ENCODE assay signal across 13 cellular contexts in genomic region chr3:188656196-188656982, GRCh38.
DNase-seq lines count a peak whose midpoint lies in the region; ATAC-seq and TF ChIP-seq lines count a peak whose summit lies in the region.
"Had no signal": no experiment of that assay in that cellular context is flagged by ENCODE, and none has a peak within 500 bp of the region (broad histone marks: within the 10 kb centered on the region; RNA-seq: fewer than 3 reads in every experiment).

No MANE protein-coding gene starts in this region.

- ATAC-seq in RWPE2 (ENCODE audit: low read depth) = peak; percentile 68
- no peak for ATAC-seq in HG02973 (IDR thresholded peaks at IDR 0.05; ENCODE audit: unreplicated experiment)
- ATAC-seq: GM23338; stimulated activated memory B cell treated with anti-CD40 and anti-IgM and Interleukin-4, amounts not matched to agents 10 μg/mL and 1 μg/mL and 100 μg/mL, for 72 hours; T-helper 17 cell had no signal

- no peaks in the 10 kb centered on the region for H3K27me3 ChIP-seq in RWPE2 (ENCODE audit: insufficient read depth, poor library complexity, severe bottlenecking)

- H3K36me3 ChIP-seq in RWPE2 (ENCODE audit: low read depth) = no peaks in the 10 kb centered on the region

- peak; percentile 24 for DNase-seq in H4 (ENCODE audit: low spot score)
- DNase-seq in RWPE2 (ENCODE audit: low spot score) = no peak
- peak; percentile 45 for DNase-seq in fibroblast of gingiva (ENCODE audit: low read depth)
- DNase-seq in skeletal muscle cell (ENCODE audit: low read depth) = peak; percentile 14
- DNase-seq in effector CD8-positive, alpha-beta T cell (lab: John Stamatoyannopoulos, UW) = no peak
- DNase-seq in SHP77 (lab: John Stamatoyannopoulos, UW) = no peak
- no peak for DNase-seq in NCI-H82 (lab: John Stamatoyannopoulos, UW)
- DNase-seq: NCI-H748 treated with DMSO at 0.1 percent for 48 hours, T-helper 17 cell had no signal

- TF ChIP-seq CTCF in RWPE2 (IDR thresholded peaks at IDR 0.05; ENCODE audit: poor library complexity, severe bottlenecking) = no peak

- H3K4me3 ChIP-seq in RWPE2 (ENCODE audit: severe bottlenecking) (no peak overlapping the region), skeletal muscle cell (ENCODE audit: low read depth, low read length) (no peak overlapping the region)
- H3K4me3 ChIP-seq: coronary artery, GM23338 had no signal

- no peaks in the 10 kb centered on the region for H3K9me3 ChIP-seq in RWPE2 (ENCODE audit: severe bottlenecking)

- H3K27ac ChIP-seq in RWPE2 (ENCODE audit: poor library complexity, severe bottlenecking) = no peak overlapping the region

- no peaks in the 10 kb centered on the region for H3K4me1 ChIP-seq in RWPE2 (ENCODE audit: insufficient read depth, poor library complexity, severe bottlenecking)

Comparison
In these comparisons a context has a peak if more than half of its experiments do, and no peak if none do; other contexts are left out.
1. DNase-seq: peak in H4 (single experiment), fibroblast of gingiva (single experiment) and skeletal muscle cell (single experiment); none in RWPE2 (single experiment), effector CD8-positive, alpha-beta T cell (single experiment), SHP77 (0 of 2) and NCI-H82 (single experiment).